In the genomic region with DNA sequence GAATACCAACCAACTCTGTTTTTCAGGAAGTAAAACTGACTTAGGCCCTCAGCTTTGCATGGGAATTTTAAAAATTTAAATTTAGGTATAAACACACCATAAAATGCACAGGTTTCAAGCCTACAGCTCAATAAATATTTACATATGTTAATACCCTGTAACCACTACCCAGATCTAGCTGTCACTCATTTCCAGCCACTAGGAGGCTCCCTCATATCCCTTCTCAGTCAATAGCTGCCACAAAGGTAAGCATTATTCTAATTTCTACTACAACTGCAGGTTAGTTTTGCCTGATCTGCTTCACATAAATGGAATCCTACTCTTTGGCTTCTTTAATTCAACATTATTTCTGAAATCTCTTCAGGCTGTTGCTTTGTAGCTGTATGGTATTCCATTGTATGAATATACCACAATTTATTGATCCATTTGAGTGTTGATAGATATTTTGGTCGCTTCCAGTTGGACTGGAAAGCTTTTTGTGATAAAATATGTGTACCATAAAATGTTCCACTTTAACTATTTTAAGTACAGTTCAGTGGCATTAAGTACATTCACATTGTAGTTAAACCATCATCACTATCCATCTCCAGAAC, we compare ENCODE assay signal across 8 cellular contexts. TPM values are rescaled to one million over a fixed set of nuclear protein-coding genes. Genes with fewer than 3 reads are reported as not detected.
DNase-seq lines count a peak whose midpoint lies in the region; ATAC-seq and TF ChIP-seq lines count a peak whose summit lies in the region.

No MANE protein-coding gene starts in this region.

- no peak overlapping the region for H3K4me3 Mint-ChIP-seq in activated CD8-positive, alpha-beta memory T cell treated with anti-CD3 and anti-CD28 coated beads, Interleukin-2, amount 10 ng/mL, durations not matched to agents 7 days and 5 days

- WGBS in mammary epithelial cell (ENCODE audit: low coverage, missing lambda C conversion rate) = 88% methylated on average over 1 of the region's 1 CpG

- no peak for ATAC-seq in activated CD8-positive, alpha-beta memory T cell treated with anti-CD3 and anti-CD28 coated beads, Interleukin-2, amount 10 ng/mL, durations not matched to agents 7 days and 5 days

- no peaks in the 10 kb centered on the region for H3K4me1 Mint-ChIP-seq in activated CD8-positive, alpha-beta memory T cell treated with anti-CD3 and anti-CD28 coated beads, Interleukin-2, amount 10 ng/mL, durations not matched to agents 7 days and 5 days

- H3K79me2 ChIP-seq in mammary epithelial cell (ENCODE audit: insufficient read depth, low read length) = no peaks in the 10 kb centered on the region

- no TSS peak for BruUV-seq in mammary epithelial cell (replicated peaks; lab: Mats Ljungman, UMichigan)

- H3K4me3 ChIP-seq in mammary epithelial cell (replicated peaks in 1 of 3; ENCODE audit: insufficient read depth in 1 of 3, low read depth in 2 of 3, low read length in 3 of 3) = no peak overlapping the region

- H3K27ac ChIP-seq in mammary epithelial cell (ENCODE audit: insufficient read depth, low read depth, low read length) = no peak overlapping the region

- no peak overlapping the region for H2AFZ ChIP-seq in mammary epithelial cell (ENCODE audit: low read depth, low read length)

- no peaks in the 10 kb centered on the region for H3K27me3 Mint-ChIP-seq in activated CD8-positive, alpha-beta memory T cell treated with anti-CD3 and anti-CD28 coated beads, Interleukin-2, amount 10 ng/mL, durations not matched to agents 7 days and 5 days

- H3K27me3 ChIP-seq in mammary epithelial cell (ENCODE audit: insufficient read depth, low read length) = no peaks in the 10 kb centered on the region

- no peak overlapping the region for H3K4me2 ChIP-seq in mammary epithelial cell (ENCODE audit: insufficient read depth, low read depth, low read length)

- H3K9me3 Mint-ChIP-seq in activated CD8-positive, alpha-beta memory T cell treated with anti-CD3 and anti-CD28 coated beads, Interleukin-2, amount 10 ng/mL, durations not matched to agents 7 days and 5 days (ENCODE audit: low read depth) = no peaks in the 10 kb centered on the region

- H3K36me3 Mint-ChIP-seq in activated CD8-positive, alpha-beta memory T cell treated with anti-CD3 and anti-CD28 coated beads, Interleukin-2, amount 10 ng/mL, durations not matched to agents 7 days and 5 days = no peaks in the 10 kb centered on the region

- no peaks in the 10 kb centered on the region for H3K9me3 ChIP-seq in mammary epithelial cell (replicated peaks; ENCODE audit: insufficient read depth, low read length)

- no peak overlapping the region for H3K27ac Mint-ChIP-seq in activated CD8-positive, alpha-beta memory T cell treated with anti-CD3 and anti-CD28 coated beads, Interleukin-2, amount 10 ng/mL, durations not matched to agents 7 days and 5 days

- TF ChIP-seq CTCF in mammary epithelial cell (conservative IDR thresholded peaks at IDR 0.05 in 1 of 2, IDR thresholded peaks at IDR 0.05 in 1 of 2; ENCODE audit: extremely low read depth in 1 of 2, insufficient read depth in 1 of 2, low read depth in 1 of 2, low read length in 2 of 2) = peak; percentile 65 to 68

- intact Hi-C loops in mammary epithelial cell (cut with micrococcal nuclease) = loop anchor here (2.0 to 10.0 kb wide), 2 partner anchors 154 to 1214 kb away; no protein-coding TSS in a partner anchor

- H3K36me3 ChIP-seq in mammary epithelial cell (ENCODE audit: insufficient read depth, low read length) = no peaks in the 10 kb centered on the region

- dilution Hi-C loops in mammary epithelial cell (cut with HindIII; ENCODE audit: low sequenced_read_pairs) = no loop called here

- CTCF ChIA-PET in mammary epithelial cell (lab: Charles Lee; ENCODE audit: low non-redundant PET) = interaction anchor here (1.1 to 1.8 kb wide), 2 partner anchors 153 to 1190 kb away, joined by 6 to 8 read pairs; no protein-coding TSS in a partner anchor
- CTCF ChIA-PET in activated CD8-positive, alpha-beta memory T cell treated with anti-CD3 and anti-CD28 coated beads, Interleukin-2, amount 10 ng/mL, durations not matched to agents 7 days and 5 days (lab: Charles Lee) = no interaction called here

- H3K9ac ChIP-seq in mammary epithelial cell (ENCODE audit: insufficient read depth, low read length) = no peak overlapping the region

- in situ Hi-C loops in mammary epithelial cell (cut with MboI; ENCODE audit: low sequenced_read_pairs in 2 of 2) = no loop called here

- no peaks in the 10 kb centered on the region for H3K4me1 ChIP-seq in mammary epithelial cell (ENCODE audit: insufficient read depth, low read length)

- DNase-seq in NCI-H1417 (lab: John Stamatoyannopoulos, UW) (peak in 2 of 3 experiments; percentile 1 to 10), NCI-H1417 treated with DMSO at 0.1 percent for 48 hours (lab: John Stamatoyannopoulos, UW) (no peak), HuH-7 (ENCODE audit: low spot score) (peak; percentile 18), mammary epithelial cell (peak; percentile 10), pons (ENCODE audit: low spot score) (peak; percentile 3), NCI-H446 (lab: John Stamatoyannopoulos, UW) (no peak)
- no peak for DNase-seq in activated CD8-positive, alpha-beta memory T cell treated with anti-CD3 and anti-CD28 coated beads, Interleukin-2, amount 10 ng/mL, durations not matched to agents 7 days and 5 days
- DNase-seq in stimulated activated CD8-positive, alpha-beta memory T cell treated with anti-CD3 and anti-CD28 coated beads, Interleukin-4, amount 100 ng/mL, for 48 hours = no peak

- no peaks in the 10 kb centered on the region for H4K20me1 ChIP-seq in mammary epithelial cell (ENCODE audit: insufficient read depth, low read length)

RNA-seq across cellular contexts. Expression of a gene that starts 32.5 kb away (rescaled TPM):
- not detected for total RNA-seq in mammary epithelial cell
- not detected for polyA plus RNA-seq in mammary epithelial cell
- polyA minus RNA-seq in mammary epithelial cell = not detected
- not detected for total RNA-seq in activated CD8-positive, alpha-beta memory T cell treated with anti-CD3 and anti-CD28 coated beads, Interleukin-2, amount 10 ng/mL, durations not matched to agents 7 days and 5 days

Comparison
In these comparisons a context has a peak if more than half of its experiments do, and no peak if none do; other contexts are left out.
1. DNase-seq: peak in NCI-H1417 (2 of 3), HuH-7 (single experiment), mammary epithelial cell (single experiment) and pons (single experiment); none in NCI-H1417 treated with DMSO at 0.1 percent for 48 hours (single experiment), activated CD8-positive, alpha-beta memory T cell treated with anti-CD3 and anti-CD28 coated beads, Interleukin-2, amount 10 ng/mL, durations not matched to agents 7 days and 5 days (single experiment), stimulated activated CD8-positive, alpha-beta memory T cell treated with anti-CD3 and anti-CD28 coated beads, Interleukin-4, amount 100 ng/mL, for 48 hours (single experiment) and NCI-H446 (0 of 2).